ENCODE assay signal across 10 cellular contexts in genomic region chr16:70494777-70495176, GRCh38.
"Had no signal": no experiment of that assay in that cellular context is flagged by ENCODE, and none has a peak within 500 bp of the region (broad histone marks: within the 10 kb centered on the region; RNA-seq: fewer than 3 reads in every experiment).

No MANE protein-coding gene starts in this region.

- H3K4me2 ChIP-seq: neural progenitor cell had no signal

- H3K27me3 ChIP-seq: gastroesophageal sphincter, neural progenitor cell had no signal

- H3K9me3 Mint-ChIP-seq: activated T-cell treated with anti-CD3 and anti-CD28 coated beads, Interleukin-2, amount 50 U/mL, for 72 hours; naive B cell; neural progenitor cell had no signal

- H3K27me3 Mint-ChIP-seq: naive B cell had no signal

- H3K9me3 ChIP-seq: gastroesophageal sphincter had no signal

- ATAC-seq: gastroesophageal sphincter, sciatic nerve had no signal

- H2AFZ ChIP-seq: neural progenitor cell had no signal

- DNase-seq: activated CD4-positive, alpha-beta T cell treated with anti-CD3 and anti-CD28 coated beads for 48 hours; activated T-cell treated with anti-CD3 and anti-CD28 coated beads, Interleukin-2, amount 50 U/mL, for 72 hours; caudate nucleus; left colon; naive B cell; SW 1271 had no signal

- H3K4me3 Mint-ChIP-seq: naive B cell, neural progenitor cell had no signal

- H3K27ac ChIP-seq: gastroesophageal sphincter, neural progenitor cell, VCaP had no signal

- H3K4me3 ChIP-seq: gastroesophageal sphincter, neural progenitor cell had no signal

- H3K27ac Mint-ChIP-seq: activated T-cell treated with anti-CD3 and anti-CD28 coated beads, Interleukin-2, amount 50 U/mL, for 72 hours; neural progenitor cell had no signal

- H3K4me1 Mint-ChIP-seq: naive B cell, neural progenitor cell had no signal

- H3K4me1 ChIP-seq: gastroesophageal sphincter, neural progenitor cell had no signal
